Comparison of ENCODE assay signal across 32 cellular contexts in the genomic region with DNA sequence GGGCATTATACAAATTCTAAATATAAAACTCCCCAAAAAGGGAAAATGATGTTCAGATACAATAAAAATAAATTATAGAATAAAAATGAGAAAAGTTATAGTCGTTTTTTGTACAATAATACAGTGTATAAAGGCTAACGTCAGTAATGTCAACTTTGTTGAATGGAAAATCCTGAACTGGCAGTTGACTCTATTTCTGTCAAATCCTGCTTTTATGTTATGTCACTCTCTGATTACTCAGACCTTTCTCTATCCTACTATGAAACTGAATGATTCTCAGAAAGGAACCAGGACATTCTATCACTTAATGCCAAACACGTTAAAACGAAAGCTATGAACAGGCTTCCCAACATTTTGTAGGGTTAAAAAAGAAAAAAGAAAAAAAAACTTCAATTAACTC.
"Had no signal": no experiment of that assay in that cellular context is flagged by ENCODE, and none has a peak within 500 bp of the region (broad histone marks: within the 10 kb centered on the region; RNA-seq: fewer than 3 reads in every experiment).

No MANE protein-coding gene starts in this region.

- FAIRE-seq: RCC 7860 had no signal

- DNase-seq: Kasumi-1, KG1, MM.1S, MV-4-11, NCI-H1092, NCI-H1105, NCI-H1417 treated with DMSO at 0.1 percent for 48 hours, NCI-H1436 treated with DMSO at 0.1 percent for 48 hours, NCI-H1694 treated with DMSO at 0.1 percent for 48 hours, NCI-H187 treated with DMSO at 0.1 percent for 48 hours, NCI-H2029 treated with DMSO at 0.1 percent for 48 hours, NCI-H2081 treated with DMSO at 0.1 percent for 48 hours, NCI-H2107, NCI-H2171, NCI-H226, NCI-H446 treated with DMSO at 0.1 percent for 48 hours, NCI-H510A, NCI-H524, NCI-H526, NCI-H69, NCI-H748 treated with DMSO at 0.1 percent for 48 hours, NCI-H82, PC-9, SHP77, SIG-M5, SJCRH30 had no signal

- H3K4me3 ChIP-seq: PC-9, SJCRH30, SK-N-MC had no signal

- H2AFZ ChIP-seq: PC-9 had no signal

- H3K36me3 ChIP-seq: SJCRH30 had no signal

- H3K27me3 ChIP-seq: SJCRH30 had no signal

- ATAC-seq: Panc1, Right ventricle myocardium inferior, SK-N-SH treated with all-trans-retinoic acid at 6 μM for 48 hours had no signal

- H3K27ac ChIP-seq: PC-9, RWPE1, SJCRH30, SK-N-MC had no signal

- H3K4me2 ChIP-seq: PC-9 had no signal

- H3K9me3 ChIP-seq: SJCRH30 had no signal
